In the genomic region with DNA sequence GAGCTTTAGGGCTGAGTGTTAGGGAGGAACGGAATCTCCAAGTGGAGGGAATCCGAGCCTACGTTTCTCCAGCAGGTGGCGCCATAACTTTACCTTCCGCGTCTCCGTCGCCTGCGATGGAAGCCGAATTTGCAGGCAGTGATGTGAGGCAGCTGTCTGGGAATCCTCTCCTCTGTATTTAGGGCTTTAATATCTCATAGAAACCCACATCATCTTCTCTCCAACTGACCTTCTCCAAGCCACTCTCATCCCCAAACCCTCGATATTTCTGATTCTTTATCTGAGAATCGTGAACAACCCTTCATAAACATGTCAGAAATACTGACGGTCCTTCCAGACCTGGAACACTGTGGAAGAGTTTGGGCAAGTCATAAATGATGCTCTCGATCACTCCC, we compare ENCODE assay signal across 9 cellular contexts. TPM values are rescaled to one million over a fixed set of nuclear protein-coding genes. Genes with fewer than 3 reads are reported as not detected.
DNase-seq lines count a peak whose midpoint lies in the region; ATAC-seq and TF ChIP-seq lines count a peak whose summit lies in the region.
"Had no signal": no experiment of that assay in that cellular context is flagged by ENCODE, and none has a peak within 500 bp of the region (broad histone marks: within the 10 kb centered on the region; RNA-seq: fewer than 3 reads in every experiment).

No MANE protein-coding gene starts in this region.

- ATAC-seq in RWPE2 (ENCODE audit: low read depth) (peak; percentile 84), omental fat pad (ENCODE audit: low FRiP score) (peak; percentile 71), GM21367 (IDR thresholded peaks at IDR 0.05; ENCODE audit: unreplicated experiment) (no peak)
- ATAC-seq in activated T-helper 17 cell treated with anti-CD3 and anti-CD28 coated beads, Interleukin-2, amount 50 U/mL, for 72 hours (replicated peaks), result peak; percentile 39

- no peak overlapping the region for H3K4me3 Mint-ChIP-seq in activated T-helper 17 cell treated with anti-CD3 and anti-CD28 coated beads, Interleukin-2, amount 50 U/mL, for 72 hours
- H3K4me3 Mint-ChIP-seq: dendritic cell treated with granulocyte-macrophage colony-stimulating factor and Interleukin-4, amounts not matched to agents 40 ng/mL and 50 ng/mL, for 4 days had no signal

- TF ChIP-seq CTCF in RWPE2 (IDR thresholded peaks at IDR 0.05; ENCODE audit: poor library complexity, severe bottlenecking) (peak; percentile 87), foreskin fibroblast (IDR thresholded peaks at IDR 0.05; ENCODE audit: low read depth, low read length) (peak; percentile 79), omental fat pad (IDR thresholded peaks at IDR 0.05) (peak in 2 of 3 donors; percentile 11 to 73), thyroid gland (IDR thresholded peaks at IDR 0.05) (peak; percentile 53 to 85 (median 72))

- H3K4me1 Mint-ChIP-seq in activated T-helper 17 cell treated with anti-CD3 and anti-CD28 coated beads, Interleukin-2, amount 50 U/mL, for 72 hours, result no peaks in the 10 kb centered on the region

- H3K9me3 ChIP-seq in MG63 (no peaks in the 10 kb centered on the region), RWPE2 (ENCODE audit: severe bottlenecking) (no peaks in the 10 kb centered on the region), thyroid gland (no peaks in the 10 kb centered on the region)

- intact Hi-C loops in thyroid gland (cut with DNase I), result no loop called here

- H3K4me1 ChIP-seq in RWPE2 (ENCODE audit: insufficient read depth, poor library complexity, severe bottlenecking) (no peaks in the 10 kb centered on the region), thyroid gland (no peaks in the 10 kb centered on the region)

- DNase-seq in Daoy (ENCODE audit: low read depth) (peak; percentile 78), MG63 (peak; percentile 51), RWPE2 (ENCODE audit: low spot score) (no peak), foreskin fibroblast (peak; percentile 62 to 89), omental fat pad (ENCODE audit: low spot score) (peak; percentile 68), thyroid gland (peak; percentile 68 to 76)

- H3K4me3 ChIP-seq in MG63, result no peak overlapping the region
- H3K4me3 ChIP-seq in RWPE2 (ENCODE audit: severe bottlenecking), result no peak overlapping the region
- no peak overlapping the region for H3K4me3 ChIP-seq in foreskin fibroblast (ENCODE audit: low read depth in 1 of 2, low read length in 2 of 2)
- no peak overlapping the region for H3K4me3 ChIP-seq in thyroid gland (replicated peaks in 1 of 3)

- H3K27me3 Mint-ChIP-seq in activated T-helper 17 cell treated with anti-CD3 and anti-CD28 coated beads, Interleukin-2, amount 50 U/mL, for 72 hours, result peaks cover 18% of the 10 kb centered on the region

- no peaks in the 10 kb centered on the region for H3K27me3 ChIP-seq in MG63
- no peaks in the 10 kb centered on the region for H3K27me3 ChIP-seq in RWPE2 (ENCODE audit: insufficient read depth, poor library complexity, severe bottlenecking)
- H3K27me3 ChIP-seq in thyroid gland, result no peaks in the 10 kb centered on the region

- no peak overlapping the region for H3K27ac Mint-ChIP-seq in activated T-helper 17 cell treated with anti-CD3 and anti-CD28 coated beads, Interleukin-2, amount 50 U/mL, for 72 hours
- H3K27ac Mint-ChIP-seq: dendritic cell treated with granulocyte-macrophage colony-stimulating factor and Interleukin-4, amounts not matched to agents 40 ng/mL and 50 ng/mL, for 4 days had no signal

- no peak overlapping the region for H3K27ac ChIP-seq in RWPE2 (ENCODE audit: poor library complexity, severe bottlenecking)
- no peak overlapping the region for H3K27ac ChIP-seq in thyroid gland

- H3K36me3 ChIP-seq in MG63 (no peaks in the 10 kb centered on the region), RWPE2 (ENCODE audit: low read depth) (no peaks in the 10 kb centered on the region), thyroid gland (no peaks in the 10 kb centered on the region)

- no peaks in the 10 kb centered on the region for H3K36me3 Mint-ChIP-seq in activated T-helper 17 cell treated with anti-CD3 and anti-CD28 coated beads, Interleukin-2, amount 50 U/mL, for 72 hours (ENCODE audit: low read depth)

- no peak for TF ChIP-seq POLR2A in thyroid gland (IDR thresholded peaks at IDR 0.05)

- H3K9me3 Mint-ChIP-seq in activated T-helper 17 cell treated with anti-CD3 and anti-CD28 coated beads, Interleukin-2, amount 50 U/mL, for 72 hours, result no peaks in the 10 kb centered on the region

- 14 to 16% methylated on average over 14 of the region's 14 CpGs for WGBS in thyroid gland, 2 donors

RNA-seq across cellular contexts. Expression of a gene that starts 27.5 kb away (rescaled TPM):
- total RNA-seq in Daoy (2014; rRNA removed; shearing (Covaris generic)), result 11.4 and 12.2 TPM in 2 replicates
- 5.2 and 14.0 TPM in 2 replicates for total RNA-seq in MG63 (2014; rRNA removed; shearing (Covaris generic); ENCODE audit: low replicate concordance)
- not detected for total RNA-seq in activated T-helper 17 cell treated with anti-CD3 and anti-CD28 coated beads, Interleukin-2, amount 50 U/mL, for 72 hours
- 10 to 100 TPM in 3 of 4 donors, 1 to 10 TPM in 1; 3.6 to 26.3 (median 12.7) TPM for total RNA-seq in omental fat pad
- total RNA-seq in thyroid gland, result 1 to 10 TPM in 2 of 4 donors, under 1 TPM in 1, not detected in 1; 0.24 to 3.1 (median 1.5) TPM

RNA-seq across cellular contexts. Expression of a gene that starts 40.2 kb away (rescaled TPM):
- total RNA-seq in Daoy (2014; rRNA removed; shearing (Covaris generic)), result 0.24 TPM in 1 of 2 replicates, not detected in the other
- total RNA-seq in MG63 (2014; rRNA removed; shearing (Covaris generic); ENCODE audit: low replicate concordance), result not detected in 2 replicates
- total RNA-seq in activated T-helper 17 cell treated with anti-CD3 and anti-CD28 coated beads, Interleukin-2, amount 50 U/mL, for 72 hours, result not detected
- total RNA-seq in omental fat pad (not detected), thyroid gland (not detected)
